ENCODE assay signal across 8 cellular contexts in the genomic region with DNA sequence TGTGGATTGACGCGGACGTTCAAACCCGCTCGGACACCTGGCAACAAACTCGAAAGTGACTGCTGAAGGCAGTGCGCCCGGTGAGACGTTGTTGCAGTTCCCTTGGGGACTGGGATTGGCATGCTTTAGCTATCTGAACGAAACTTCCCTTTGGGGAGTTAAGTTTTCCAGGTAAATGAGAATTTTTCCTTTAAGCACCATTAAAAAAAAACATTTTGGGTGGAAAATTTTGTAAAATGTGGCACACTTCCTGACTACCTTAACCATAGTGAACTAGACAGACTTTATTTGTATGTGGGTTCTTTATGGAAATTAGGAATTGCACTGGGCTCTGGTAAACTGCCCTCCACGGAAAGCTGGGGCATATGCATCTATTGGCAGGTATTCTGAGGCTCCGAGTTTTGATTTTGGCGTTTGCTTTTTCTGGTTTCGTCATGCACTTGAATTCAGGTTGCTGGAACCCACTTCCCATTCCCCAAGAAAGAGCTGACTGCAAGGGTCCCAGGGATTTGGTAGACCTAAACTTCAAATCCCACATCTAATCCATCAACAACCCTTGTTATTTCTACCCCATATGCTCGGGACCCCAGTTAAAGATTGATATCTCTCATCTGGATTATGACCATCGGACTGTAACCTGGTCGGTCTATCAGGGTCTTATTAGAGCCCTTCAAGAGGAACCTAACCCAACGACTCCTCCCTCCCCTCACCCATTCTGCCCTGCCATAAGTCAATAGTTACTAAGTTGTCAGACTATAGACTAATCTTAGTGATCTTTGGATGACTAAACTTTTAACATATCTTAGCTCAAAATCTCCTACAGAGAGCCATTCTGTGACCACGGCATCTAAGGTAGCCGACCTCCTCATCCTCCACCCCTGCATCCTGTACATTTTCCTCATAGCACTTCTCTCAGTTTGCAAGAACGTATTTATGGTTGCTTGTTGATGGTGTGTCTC. TPM values are rescaled to one million over a fixed set of nuclear protein-coding genes. Genes with fewer than 3 reads are reported as not detected.
DNase-seq lines count a peak whose midpoint lies in the region; ATAC-seq and TF ChIP-seq lines count a peak whose summit lies in the region.

No MANE protein-coding gene starts in this region.

- no peak for TF ChIP-seq RAD21 in HCT116 (IDR thresholded peaks at IDR 0.05; ENCODE audit: low read depth)

- H3K9me3 Mint-ChIP-seq in activated naive CD8-positive, alpha-beta T cell treated with anti-CD3 and anti-CD28 coated beads, Interleukin-2, amount 50 U/mL, for 24 hours = peaks cover 4% of the 10 kb centered on the region

- no peak for DNase-seq in HCT116 (ENCODE audit: low read depth, low spot score)
- DNase-seq in activated naive CD8-positive, alpha-beta T cell treated with anti-CD3 and anti-CD28 coated beads, Interleukin-2, amount 50 U/mL, for 24 hours = peak; percentile 4
- peak; percentile 34 for DNase-seq in left lobe of liver (ENCODE audit: low spot score)
- DNase-seq in thoracic aorta (ENCODE audit: low spot score) = no peak
- no peak for DNase-seq in NCI-H146 treated with DMSO at 0.1 percent for 48 hours (lab: John Stamatoyannopoulos, UW; ENCODE audit: unreplicated experiment)
- no peak for DNase-seq in cerebellar nuclear complex (lab: John Stamatoyannopoulos, UW)

- TF ChIP-seq CTCF in 22Rv1 (IDR thresholded peaks at IDR 0.05) (no peak), HCT116 (IDR thresholded peaks at IDR 0.05 in 2 of 3, conservative IDR thresholded peaks at IDR 0.05 in 1 of 3; ENCODE audit: borderline replicate concordance in 1 of 3, insufficient read depth in 1 of 3, low read depth in 2 of 3, low read length in 2 of 3) (no peak), thoracic aorta (IDR thresholded peaks at IDR 0.05) (no peak)

- H3K4me1 ChIP-seq in HCT116 (ENCODE audit: control insufficient read depth in 1 of 2, insufficient read depth in 2 of 2, low read length in 2 of 2) (peaks cover 65 to 80% of the 10 kb centered on the region in 2 experiments), thoracic aorta (ENCODE audit: control insufficient read depth in 1 of 2, low read depth in 2 of 2) (peaks cover 19 to 48% of the 10 kb centered on the region in 2 donors)

- H3K27ac Mint-ChIP-seq in activated naive CD8-positive, alpha-beta T cell treated with anti-CD3 and anti-CD28 coated beads, Interleukin-2, amount 50 U/mL, for 24 hours = peak overlapping the region; percentile 83

- CTCF ChIA-PET in HCT116 (lab: Charles Lee) = interaction anchor here (1.0 to 3.4 kb wide), 6 partner anchors 15 to 431 kb away, joined by 3 to 12 read pairs (median 8); no protein-coding TSS in a partner anchor

- H4K20me1 ChIP-seq in HCT116 (ENCODE audit: insufficient read depth) = no peaks in the 10 kb centered on the region

- H3K9me3 ChIP-seq in HCT116 (ENCODE audit: control insufficient read depth in 1 of 2, insufficient read depth in 1 of 2, low read depth in 1 of 2, low read length in 2 of 2) = no peaks in the 10 kb centered on the region
- H3K9me3 ChIP-seq in thoracic aorta = no peaks in the 10 kb centered on the region

- H3K4me1 Mint-ChIP-seq in activated naive CD8-positive, alpha-beta T cell treated with anti-CD3 and anti-CD28 coated beads, Interleukin-2, amount 50 U/mL, for 24 hours = peaks cover 83% of the 10 kb centered on the region

- intact Hi-C loops in HCT116 (cut with micrococcal nuclease) = loop anchor here (10.0 kb wide), 1 partner anchor 349 kb away; no protein-coding TSS in a partner anchor

- ATAC-seq in HCT116 (no peak), left lobe of liver (no peak), thoracic aorta (ENCODE audit: insufficient number of reproducible peaks, low FRiP score, low read depth) (no peak), HG03571 (IDR thresholded peaks at IDR 0.05; ENCODE audit: unreplicated experiment) (no peak)
- ATAC-seq in activated naive CD8-positive, alpha-beta T cell treated with anti-CD3 and anti-CD28 coated beads, Interleukin-2, amount 50 U/mL, for 24 hours = peak; percentile 5

- no peak for TF ChIP-seq POLR2A in HCT116 (IDR thresholded peaks at IDR 0.05; ENCODE audit: borderline replicate concordance, extremely low read depth, insufficient read depth, insufficient read length)

- H3K9ac ChIP-seq in HCT116 (ENCODE audit: low read length) = peak overlapping the region; percentile 97

- H3K4me3 Mint-ChIP-seq in activated naive CD8-positive, alpha-beta T cell treated with anti-CD3 and anti-CD28 coated beads, Interleukin-2, amount 50 U/mL, for 24 hours = peak overlapping the region; percentile 99

- H3K79me2 ChIP-seq in HCT116 (ENCODE audit: insufficient read depth, low read length) = peaks cover 58% of the 10 kb centered on the region

- TSS peak; percentile 86 for BruUV-seq in HCT116 (replicated peaks; lab: Mats Ljungman, UMichigan)

- H3K4me3 ChIP-seq in HCT116 (replicated peaks in 1 of 2; ENCODE audit: low read depth in 1 of 2, low read length in 2 of 2) (peak overlapping the region; percentile 89 to 91), thoracic aorta (peak overlapping the region; percentile 98)

- peaks cover 4% of the 10 kb centered on the region for H3K27me3 Mint-ChIP-seq in activated naive CD8-positive, alpha-beta T cell treated with anti-CD3 and anti-CD28 coated beads, Interleukin-2, amount 50 U/mL, for 24 hours

- H3K36me3 ChIP-seq in HCT116 (ENCODE audit: control insufficient read depth in 1 of 2, insufficient read depth in 2 of 2, low read length in 2 of 2) = peaks cover 0 to 4% of the 10 kb centered on the region in 2 experiments; a peak in 2 of 4 replicates
- H3K36me3 ChIP-seq in thoracic aorta = no peaks in the 10 kb centered on the region

- POLR2A ChIA-PET in HCT116 (lab: Charles Lee) = interaction anchor here (0.6 to 2.3 kb wide), 7 partner anchors 27 to 424 kb away, joined by 3 to 9 read pairs (median 3); no protein-coding TSS in a partner anchor

- no peaks in the 10 kb centered on the region for H3K9me2 ChIP-seq in HCT116 (ENCODE audit: insufficient read depth)

- H3K27ac ChIP-seq in 22Rv1 (peak overlapping the region; percentile 82), HCT116 (ENCODE audit: low read depth, low read length) (peak overlapping the region; percentile 97), thoracic aorta (peak overlapping the region; percentile 96)

- peaks cover 36% of the 10 kb centered on the region for H3K36me3 Mint-ChIP-seq in activated naive CD8-positive, alpha-beta T cell treated with anti-CD3 and anti-CD28 coated beads, Interleukin-2, amount 50 U/mL, for 24 hours (ENCODE audit: low read depth)

- H2AFZ ChIP-seq in HCT116 (ENCODE audit: low read depth, low read length, poor library complexity, severe bottlenecking) = no peak overlapping the region

- RAD21 ChIA-PET in HCT116 (lab: Charles Lee; ENCODE audit: low non-redundant PET in 1 of 2, low total read pairs in 2 of 2, uncharacterized antibody in 2 of 2, unreplicated experiment in 2 of 2) = interaction anchor here in 1 of 2 experiments (1.1 to 1.2 kb wide), 2 partner anchors 27 to 45 kb away, joined by 4 to 5 read pairs; no protein-coding TSS in a partner anchor

- H3K27me3 ChIP-seq in HCT116 (ENCODE audit: insufficient read depth, low read length) = no peaks in the 10 kb centered on the region
- H3K27me3 ChIP-seq in thoracic aorta (replicated peaks; ENCODE audit: insufficient read depth) = no peaks in the 10 kb centered on the region

- peak overlapping the region; percentile 89 for H3K4me2 ChIP-seq in HCT116 (ENCODE audit: low read length)

TF ChIP-seq in HCT116, 20 proteins besides CTCF, POLR2A, EP300 and RAD21 (continues in another document):
- TF ChIP-seq CEBPB (IDR thresholded peaks at IDR 0.05; ENCODE audit: low read depth) (no peak), POLR2AphosphoS5 (IDR thresholded peaks at IDR 0.05; ENCODE audit: low read depth, low read length) (no peak), SIN3A (IDR thresholded peaks at IDR 0.05; ENCODE audit: low read depth) (no peak), CBX3 (IDR thresholded peaks at IDR 0.05; ENCODE audit: low read depth) (no peak), YY1 (IDR thresholded peaks at IDR 0.05; ENCODE audit: extremely low read depth, insufficient replicate concordance, low read depth, low read length) (no peak), EZH2phosphoT487 (IDR thresholded peaks at IDR 0.05; ENCODE audit: borderline replicate concordance) (no peak), JUND (IDR thresholded peaks at IDR 0.05) (no peak), SRF (IDR thresholded peaks at IDR 0.05; ENCODE audit: low read depth) (no peak), EZH2 (IDR thresholded peaks at IDR 0.05) (no peak), REST (IDR thresholded peaks at IDR 0.05; ENCODE audit: low read depth) (no peak), ZNF274 (IDR thresholded peaks at IDR 0.05; ENCODE audit: low read depth, low read length) (no peak), ZFX (IDR thresholded peaks at IDR 0.05) (no peak)

RNA-seq across cellular contexts. Expression of gene DYNLT1, which starts 0.8 kb away (rescaled TPM):
- total RNA-seq in HCT116 (2021; ENCODE audit: unreplicated experiment) (239 TPM), left lobe of liver (29.9 TPM), thoracic aorta (10 to 100 TPM; 45.6 to 48.7 TPM)
- polyA plus RNA-seq in HCT116 (2012) = 261 and 300 TPM in 2 replicates

RNA-seq across cellular contexts. Expression of gene SYTL3, which starts 4.5 kb away (rescaled TPM):
- total RNA-seq in HCT116 (2021; ENCODE audit: unreplicated experiment) (55.3 TPM), left lobe of liver (0.43 TPM), thoracic aorta (1 to 10 TPM; 7.1 to 9.6 TPM)
- 59.3 and 71.8 TPM in 2 replicates for polyA plus RNA-seq in HCT116 (2012)

Comparison
In these comparisons a context has a peak if more than half of its experiments do, and no peak if none do; other contexts are left out.
1. DNase-seq: peak in activated naive CD8-positive, alpha-beta T cell treated with anti-CD3 and anti-CD28 coated beads, Interleukin-2, amount 50 U/mL, for 24 hours (single experiment) and left lobe of liver (single experiment); none in HCT116 (single experiment), thoracic aorta (single experiment), NCI-H146 treated with DMSO at 0.1 percent for 48 hours (single experiment) and cerebellar nuclear complex (0 of 2).
2. Peak in every context shown above with its lines, with median percentiles within 50 percentile points of each other: H3K27ac ChIP-seq.